In genomic region chr17:35241520-35241919, GRCh38 we compare ENCODE assay signal across 8 cellular contexts. TPM values are rescaled to one million over a fixed set of nuclear protein-coding genes. Genes with fewer than 3 reads are reported as not detected.
DNase-seq lines count a peak whose midpoint lies in the region; ATAC-seq, FAIRE-seq and TF ChIP-seq lines count a peak whose summit lies in the region.

No MANE protein-coding gene starts in this region.

- FAIRE-seq in H54 (lab: Jason Lieb, UNC): no peak

- H3K9ac ChIP-seq in Loucy (ENCODE audit: low read depth, low read length, poor library complexity, severe bottlenecking): peak overlapping the region; percentile 61

- H3F3A ChIP-seq in Loucy (ENCODE audit: low read depth): no peaks in the 10 kb centered on the region

- H3K79me2 ChIP-seq in Loucy (ENCODE audit: insufficient read depth, low read length): no peaks in the 10 kb centered on the region

- H4K20me1 ChIP-seq in Loucy (ENCODE audit: insufficient read depth, low read length, poor library complexity, severe bottlenecking): peaks cover 3% of the 10 kb centered on the region

- peak overlapping the region; percentile 94 to 96 for H3K27ac ChIP-seq in left lung

- H2AFZ ChIP-seq in Loucy (ENCODE audit: low read length): no peak overlapping the region

- DNase-seq in activated gamma-delta T cell (lab: John Stamatoyannopoulos, UW): peak; percentile 26
- DNase-seq in left lung: peak in 1 of 2 donors; percentile 66
- DNase-seq in stimulated activated naive CD4-positive, alpha-beta T cell treated with Interleukin-2 at 50 U/mL for 16 hours (lab: John Stamatoyannopoulos, UW): peak; percentile 11
- no peak for DNase-seq in OCI-M1 (lab: John Stamatoyannopoulos, UW)
- no peak for DNase-seq in H54 (ENCODE audit: insufficient read length, low spot score)
- DNase-seq in NCI-H187 treated with DMSO at 0.1 percent for 48 hours (lab: John Stamatoyannopoulos, UW): no peak

- H3K36me3 ChIP-seq in Loucy (ENCODE audit: insufficient read depth, low read length) (no peaks in the 10 kb centered on the region), left lung (no peaks in the 10 kb centered on the region)

- peak overlapping the region; percentile 75 for H3K4me2 ChIP-seq in Loucy (ENCODE audit: low read depth, low read length, poor library complexity, severe bottlenecking)

- no peaks in the 10 kb centered on the region for H3K9me2 ChIP-seq in Loucy (replicated peaks; ENCODE audit: low read depth, low read length)

- TF ChIP-seq CTCF in Loucy (conservative IDR thresholded peaks at IDR 0.05; ENCODE audit: low read length): no peak
- no peak for TF ChIP-seq CTCF in left lung (IDR thresholded peaks at IDR 0.05)

- H3K27me3 ChIP-seq in Loucy (ENCODE audit: insufficient read depth, low read length, poor library complexity, severe bottlenecking) (peaks cover 99% of the 10 kb centered on the region), left lung (no peaks in the 10 kb centered on the region)

- no peak for TF ChIP-seq POLR2A in H54 (IDR thresholded peaks at IDR 0.05; ENCODE audit: low read depth, low read length)

- H3K4me1 ChIP-seq in Loucy (ENCODE audit: insufficient read depth, low read length, poor library complexity, severe bottlenecking): peaks cover 21% of the 10 kb centered on the region
- peaks cover 11 to 46% of the 10 kb centered on the region in 2 donors for H3K4me1 ChIP-seq in left lung

- intact Hi-C loops in left lung (cut with DNase I): no loop called here

- ATAC-seq in left lung (no peak), HG03135 (IDR thresholded peaks at IDR 0.05; ENCODE audit: unreplicated experiment) (no peak)

- H3K4me3 ChIP-seq in Loucy (ENCODE audit: low read length, poor library complexity, severe bottlenecking) (peak overlapping the region; percentile 83), left lung (peak overlapping the region; percentile 54 to 85)

- H3K9me3 ChIP-seq in Loucy (ENCODE audit: insufficient read depth, low read depth, low read length) (no peaks in the 10 kb centered on the region), left lung (no peaks in the 10 kb centered on the region)

RNA-seq across cellular contexts. Expression of gene SLFN5, which starts 1.4 kb away (rescaled TPM):
- total RNA-seq in left lung: 10 to 100 TPM; 51.3 to 67.5 TPM

RNA-seq across cellular contexts. Expression of gene SLC35G3, which starts 47.3 kb away (rescaled TPM):
- total RNA-seq in left lung: not detected

Comparison
In these comparisons a context has a peak if more than half of its experiments do, and no peak if none do; other contexts are left out.
1. DNase-seq: peak in activated gamma-delta T cell (single experiment) and stimulated activated naive CD4-positive, alpha-beta T cell treated with Interleukin-2 at 50 U/mL for 16 hours (single experiment); none in OCI-M1 (single experiment), H54 (single experiment) and NCI-H187 treated with DMSO at 0.1 percent for 48 hours (single experiment).